1 cellular context compared by ENCODE assay signal in the genomic region with DNA sequence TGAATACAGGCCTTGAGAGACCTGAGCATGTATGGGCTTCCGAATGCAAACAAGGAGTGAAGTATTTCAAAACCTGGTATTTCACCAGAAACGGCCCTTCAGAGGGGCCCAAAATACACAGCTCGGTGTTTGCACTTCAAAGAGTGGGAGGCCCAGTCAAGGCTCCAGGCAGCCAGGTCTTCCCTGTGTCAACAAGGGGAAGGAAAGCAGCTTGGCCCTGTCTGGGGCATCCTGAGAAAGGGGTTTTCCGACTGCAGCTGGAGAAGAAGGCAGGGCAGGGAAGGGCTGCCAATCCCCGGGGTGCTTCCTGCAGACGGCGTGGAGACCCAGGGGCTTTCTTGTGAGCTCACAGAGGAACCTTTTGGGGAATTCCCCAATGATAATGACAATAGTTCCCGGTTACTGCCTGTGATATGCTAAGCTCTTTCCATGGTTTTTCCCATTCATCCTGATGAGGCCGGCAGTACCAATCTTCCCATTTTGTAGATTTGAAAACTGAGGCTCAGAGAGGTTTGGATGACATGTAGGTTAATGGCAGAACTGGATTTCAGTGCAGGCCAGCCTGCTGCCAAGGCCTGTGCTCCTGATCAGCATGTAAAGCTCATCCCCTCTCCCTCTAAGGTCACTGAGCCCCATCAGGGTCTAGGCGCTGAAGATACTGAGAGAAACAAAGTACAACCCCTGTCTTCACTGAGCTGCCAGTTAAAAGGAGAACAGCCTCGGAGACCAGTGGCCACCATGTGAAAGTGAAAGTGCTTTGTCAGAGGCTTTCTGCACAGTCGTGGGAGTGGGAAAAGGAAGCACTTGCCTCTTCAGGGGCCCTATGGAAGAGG.
TF ChIP-seq lines count a peak whose summit lies in the region.

No MANE protein-coding gene starts in this region.

TF ChIP-seq in HepG2, 621 proteins besides CTCF, POLR2A, EP300 and RAD21 (continued from another document and continues in another):
- TF ChIP-seq KLF6 (CRISPR knock-in tag; IDR thresholded peaks at IDR 0.05) (no peak), KAT2B (IDR thresholded peaks at IDR 0.05; ENCODE audit: borderline replicate concordance, low read depth, low read length) (no peak), ZNF616 (CRISPR knock-in tag; IDR thresholded peaks at IDR 0.05; ENCODE audit: low read depth) (no peak), HMG20A (CRISPR knock-in tag; IDR thresholded peaks at IDR 0.05; ENCODE audit: borderline replicate concordance) (peak; percentile 100), KLF15 (CRISPR knock-in tag; IDR thresholded peaks at IDR 0.05; ENCODE audit: borderline replicate concordance) (peak; percentile 79; the same call in 1 of the 2 replicates), MATR3 (CRISPR knock-in tag; IDR thresholded peaks at IDR 0.05) (no peak), HHEX (CRISPR knock-in tag; IDR thresholded peaks at IDR 0.05) (peak; percentile 100), ZNF773 (CRISPR knock-in tag; IDR thresholded peaks at IDR 0.05; ENCODE audit: borderline replicate concordance) (no peak; the same call in 1 of the 2 replicates), ZMAT3 (CRISPR knock-in tag; conservative IDR thresholded peaks at IDR 0.05) (0 out of 2 replicates have a peak, but pooled peaks have one; percentile 61), KLF9 (CRISPR knock-in tag; IDR thresholded peaks at IDR 0.05; ENCODE audit: low read depth) (no peak), MIER3 (CRISPR knock-in tag; IDR thresholded peaks at IDR 0.05; ENCODE audit: borderline replicate concordance) (peak; percentile 88; the same call in 1 of the 2 replicates), WIZ (CRISPR knock-in tag; IDR thresholded peaks at IDR 0.05) (no peak), SP5 (CRISPR knock-in tag; IDR thresholded peaks at IDR 0.05; ENCODE audit: borderline replicate concordance, low read depth) (peak; percentile 100), SRSF1 (optimal IDR thresholded peaks at IDR 0.05; ENCODE audit: low read depth, low read length) (no peak), NAIF1 (CRISPR knock-in tag; IDR thresholded peaks at IDR 0.05; ENCODE audit: borderline replicate concordance) (no peak), PLRG1 (conservative IDR thresholded peaks at IDR 0.05) (no peak), NCOA2 (CRISPR knock-in tag; IDR thresholded peaks at IDR 0.05) (peak; percentile 97), ZSCAN12 (CRISPR knock-in tag; IDR thresholded peaks at IDR 0.05) (no peak), MTA3 (CRISPR knock-in tag; IDR thresholded peaks at IDR 0.05) (no peak), ZNF335 (CRISPR knock-in tag; IDR thresholded peaks at IDR 0.05) (peak; percentile 75), BORCS8-MEF2B (CRISPR knock-in tag; IDR thresholded peaks at IDR 0.05) (peak; percentile 94), ATF1 (CRISPR knock-in tag; IDR thresholded peaks at IDR 0.05) (peak; percentile 50), ZNF20 (CRISPR knock-in tag; IDR thresholded peaks at IDR 0.05) (no peak), MIER2 (CRISPR knock-in tag; IDR thresholded peaks at IDR 0.05) (peak; percentile 78; the same call in 1 of the 2 replicates), ARNT2 (CRISPR knock-in tag; IDR thresholded peaks at IDR 0.05; ENCODE audit: low read depth) (peak; percentile 83), ZNF382 (CRISPR knock-in tag; IDR thresholded peaks at IDR 0.05; ENCODE audit: borderline replicate concordance) (no peak), TBL1XR1 (IDR thresholded peaks at IDR 0.05; ENCODE audit: borderline replicate concordance, low read length, partially characterized antibody) (peak; percentile 78), ZNF589 (CRISPR knock-in tag; conservative IDR thresholded peaks at IDR 0.05) (peak; percentile 91), ZNF841 (CRISPR knock-in tag; IDR thresholded peaks at IDR 0.05; ENCODE audit: borderline replicate concordance) (peak; percentile 89; the same call in 1 of the 2 replicates), ZNF577 (CRISPR knock-in tag; IDR thresholded peaks at IDR 0.05; ENCODE audit: borderline replicate concordance, low read depth) (no peak), ZNF670 (CRISPR knock-in tag; IDR thresholded peaks at IDR 0.05; ENCODE audit: borderline replicate concordance) (peak; percentile 81), ZBTB42 (CRISPR knock-in tag; IDR thresholded peaks at IDR 0.05) (no peak), ARHGAP35 (CRISPR knock-in tag; IDR thresholded peaks at IDR 0.05; ENCODE audit: borderline replicate concordance) (0 out of 2 replicates have a peak, but pooled peaks have one; percentile 43), ZEB1 (IDR thresholded peaks at IDR 0.05; ENCODE audit: insufficient replicate concordance, low read depth) (peak; percentile 83)
- TF ChIP-seq, protein P1, sequence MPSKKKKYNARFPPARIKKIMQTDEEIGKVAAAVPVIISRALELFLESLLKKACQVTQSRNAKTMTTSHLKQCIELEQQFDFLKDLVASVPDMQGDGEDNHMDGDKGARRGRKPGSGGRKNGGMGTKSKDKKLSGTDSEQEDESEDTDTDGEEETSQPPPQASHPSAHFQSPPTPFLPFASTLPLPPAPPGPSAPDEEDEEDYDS (CRISPR knock-in tag; IDR thresholded peaks at IDR 0.05), result 0 out of 2 replicates have a peak, but pooled peaks have one; percentile 30
- TF ChIP-seq, protein P2, sequence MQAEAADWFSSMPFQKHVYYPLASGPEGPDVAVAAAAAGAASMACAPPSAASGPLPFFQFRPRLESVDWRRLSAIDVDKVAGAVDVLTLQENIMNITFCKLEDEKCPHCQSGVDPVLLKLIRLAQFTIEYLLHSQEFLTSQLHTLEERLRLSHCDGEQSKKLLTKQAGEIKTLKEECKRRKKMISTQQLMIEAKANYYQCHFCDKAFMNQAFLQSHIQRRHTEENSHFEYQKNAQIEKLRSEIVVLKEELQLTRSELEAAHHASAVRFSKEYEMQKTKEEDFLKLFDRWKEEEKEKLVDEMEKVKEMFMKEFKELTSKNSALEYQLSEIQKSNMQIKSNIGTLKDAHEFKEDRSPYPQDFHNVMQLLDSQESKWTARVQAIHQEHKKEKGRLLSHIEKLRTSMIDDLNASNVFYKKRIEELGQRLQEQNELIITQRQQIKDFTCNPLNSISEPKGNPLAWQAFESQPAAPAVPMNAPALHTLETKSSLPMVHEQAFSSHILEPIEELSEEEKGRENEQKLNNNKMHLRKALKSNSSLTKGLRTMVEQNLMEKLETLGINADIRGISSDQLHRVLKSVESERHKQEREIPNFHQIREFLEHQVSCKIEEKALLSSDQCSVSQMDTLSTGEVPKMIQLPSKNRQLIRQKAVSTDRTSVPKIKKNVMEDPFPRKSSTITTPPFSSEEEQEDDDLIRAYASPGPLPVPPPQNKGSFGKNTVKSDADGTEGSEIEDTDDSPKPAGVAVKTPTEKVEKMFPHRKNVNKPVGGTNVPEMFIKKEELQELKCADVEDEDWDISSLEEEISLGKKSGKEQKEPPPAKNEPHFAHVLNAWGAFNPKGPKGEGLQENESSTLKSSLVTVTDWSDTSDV (CRISPR knock-in tag; IDR thresholded peaks at IDR 0.05), result no peak
- TF ChIP-seq, protein P3, sequence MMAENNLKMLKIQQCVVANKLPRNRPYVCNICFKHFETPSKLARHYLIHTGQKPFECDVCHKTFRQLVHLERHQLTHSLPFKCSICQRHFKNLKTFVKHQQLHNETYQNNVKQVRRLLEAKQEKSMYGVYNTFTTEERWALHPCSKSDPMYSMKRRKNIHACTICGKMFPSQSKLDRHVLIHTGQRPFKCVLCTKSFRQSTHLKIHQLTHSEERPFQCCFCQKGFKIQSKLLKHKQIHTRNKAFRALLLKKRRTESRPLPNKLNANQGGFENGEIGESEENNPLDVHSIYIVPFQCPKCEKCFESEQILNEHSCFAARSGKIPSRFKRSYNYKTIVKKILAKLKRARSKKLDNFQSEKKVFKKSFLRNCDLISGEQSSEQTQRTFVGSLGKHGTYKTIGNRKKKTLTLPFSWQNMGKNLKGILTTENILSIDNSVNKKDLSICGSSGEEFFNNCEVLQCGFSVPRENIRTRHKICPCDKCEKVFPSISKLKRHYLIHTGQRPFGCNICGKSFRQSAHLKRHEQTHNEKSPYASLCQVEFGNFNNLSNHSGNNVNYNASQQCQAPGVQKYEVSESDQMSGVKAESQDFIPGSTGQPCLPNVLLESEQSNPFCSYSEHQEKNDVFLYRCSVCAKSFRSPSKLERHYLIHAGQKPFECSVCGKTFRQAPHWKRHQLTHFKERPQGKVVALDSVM (CRISPR knock-in tag; IDR thresholded peaks at IDR 0.05), result peak; percentile 61; the same call in 1 of the 2 replicates
- TF ChIP-seq, protein P4, sequence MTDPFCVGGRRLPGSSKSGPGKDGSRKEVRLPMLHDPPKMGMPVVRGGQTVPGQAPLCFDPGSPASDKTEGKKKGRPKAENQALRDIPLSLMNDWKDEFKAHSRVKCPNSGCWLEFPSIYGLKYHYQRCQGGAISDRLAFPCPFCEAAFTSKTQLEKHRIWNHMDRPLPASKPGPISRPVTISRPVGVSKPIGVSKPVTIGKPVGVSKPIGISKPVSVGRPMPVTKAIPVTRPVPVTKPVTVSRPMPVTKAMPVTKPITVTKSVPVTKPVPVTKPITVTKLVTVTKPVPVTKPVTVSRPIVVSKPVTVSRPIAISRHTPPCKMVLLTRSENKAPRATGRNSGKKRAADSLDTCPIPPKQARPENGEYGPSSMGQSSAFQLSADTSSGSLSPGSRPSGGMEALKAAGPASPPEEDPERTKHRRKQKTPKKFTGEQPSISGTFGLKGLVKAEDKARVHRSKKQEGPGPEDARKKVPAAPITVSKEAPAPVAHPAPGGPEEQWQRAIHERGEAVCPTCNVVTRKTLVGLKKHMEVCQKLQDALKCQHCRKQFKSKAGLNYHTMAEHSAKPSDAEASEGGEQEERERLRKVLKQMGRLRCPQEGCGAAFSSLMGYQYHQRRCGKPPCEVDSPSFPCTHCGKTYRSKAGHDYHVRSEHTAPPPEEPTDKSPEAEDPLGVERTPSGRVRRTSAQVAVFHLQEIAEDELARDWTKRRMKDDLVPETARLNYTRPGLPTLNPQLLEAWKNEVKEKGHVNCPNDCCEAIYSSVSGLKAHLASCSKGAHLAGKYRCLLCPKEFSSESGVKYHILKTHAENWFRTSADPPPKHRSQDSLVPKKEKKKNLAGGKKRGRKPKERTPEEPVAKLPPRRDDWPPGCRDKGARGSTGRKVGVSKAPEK (CRISPR knock-in tag; IDR thresholded peaks at IDR 0.05; ENCODE audit: borderline replicate concordance), result peak; percentile 90
- TF ChIP-seq, protein P5, sequence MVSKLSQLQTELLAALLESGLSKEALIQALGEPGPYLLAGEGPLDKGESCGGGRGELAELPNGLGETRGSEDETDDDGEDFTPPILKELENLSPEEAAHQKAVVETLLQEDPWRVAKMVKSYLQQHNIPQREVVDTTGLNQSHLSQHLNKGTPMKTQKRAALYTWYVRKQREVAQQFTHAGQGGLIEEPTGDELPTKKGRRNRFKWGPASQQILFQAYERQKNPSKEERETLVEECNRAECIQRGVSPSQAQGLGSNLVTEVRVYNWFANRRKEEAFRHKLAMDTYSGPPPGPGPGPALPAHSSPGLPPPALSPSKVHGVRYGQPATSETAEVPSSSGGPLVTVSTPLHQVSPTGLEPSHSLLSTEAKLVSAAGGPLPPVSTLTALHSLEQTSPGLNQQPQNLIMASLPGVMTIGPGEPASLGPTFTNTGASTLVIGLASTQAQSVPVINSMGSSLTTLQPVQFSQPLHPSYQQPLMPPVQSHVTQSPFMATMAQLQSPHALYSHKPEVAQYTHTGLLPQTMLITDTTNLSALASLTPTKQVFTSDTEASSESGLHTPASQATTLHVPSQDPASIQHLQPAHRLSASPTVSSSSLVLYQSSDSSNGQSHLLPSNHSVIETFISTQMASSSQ (IDR thresholded peaks at IDR 0.05; ENCODE audit: low read depth), result peak; percentile 85
- TF ChIP-seq, protein P5 (CRISPR knock-in tag; IDR thresholded peaks at IDR 0.05; ENCODE audit: borderline replicate concordance), result peak; percentile 94
- TF ChIP-seq, protein P6, sequence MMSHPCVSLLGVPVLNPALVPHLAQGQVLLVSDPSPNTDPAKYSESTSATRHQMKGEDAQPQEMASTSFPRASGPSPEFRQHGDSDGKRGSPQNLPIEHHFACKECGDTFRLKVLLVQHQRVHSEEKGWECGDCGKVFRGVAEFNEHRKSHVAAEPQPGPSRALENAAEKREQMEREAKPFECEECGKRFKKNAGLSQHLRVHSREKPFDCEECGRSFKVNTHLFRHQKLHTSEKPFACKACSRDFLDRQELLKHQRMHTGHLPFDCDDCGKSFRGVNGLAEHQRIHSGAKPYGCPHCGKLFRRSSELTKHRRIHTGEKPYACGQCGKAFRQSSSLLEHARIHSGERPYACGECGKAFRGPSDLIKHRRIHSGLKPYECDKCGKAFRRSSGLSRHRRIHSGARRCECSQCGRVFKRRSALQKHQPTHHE (CRISPR knock-in tag; IDR thresholded peaks at IDR 0.05; ENCODE audit: borderline replicate concordance), result peak; percentile 47; the same call in 1 of the 2 replicates
